ENCODE assay signal across 1 cellular context in genomic region chr20:1535420-1536175, GRCh38.
TF ChIP-seq lines count a peak whose summit lies in the region.

No MANE protein-coding gene starts in this region.

TF ChIP-seq in GM23338, 12 proteins besides CTCF, POLR2A, EP300 and RAD21 (continued from another document):
- no peak for TF ChIP-seq ZNF462 (CRISPR knock-in tag; IDR thresholded peaks at IDR 0.05)
